ENCODE assay signal across 15 cellular contexts in the genomic region with DNA sequence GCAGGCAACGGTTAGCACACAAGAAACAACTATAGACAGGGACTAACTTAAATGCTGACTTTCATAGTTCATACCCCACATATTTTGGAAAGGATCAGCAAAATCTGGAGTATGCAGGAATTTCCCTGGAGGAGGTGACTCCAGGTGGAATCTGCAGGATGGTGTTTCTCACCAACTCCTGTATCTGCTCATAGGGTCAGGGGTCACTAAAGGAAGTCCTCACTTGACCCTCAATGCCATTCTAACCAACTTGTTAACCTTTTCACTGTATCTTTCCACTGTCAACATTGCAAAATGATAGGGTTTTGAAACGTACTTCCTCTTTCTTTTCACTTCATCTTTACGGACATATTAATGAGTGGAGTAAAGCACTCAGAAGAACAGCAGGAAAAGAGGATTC.
DNase-seq lines count a peak whose midpoint lies in the region; ATAC-seq and TF ChIP-seq lines count a peak whose summit lies in the region.
"Had no signal": no experiment of that assay in that cellular context is flagged by ENCODE, and none has a peak within 500 bp of the region (broad histone marks: within the 10 kb centered on the region; RNA-seq: fewer than 3 reads in every experiment).

No MANE protein-coding gene starts in this region.

- H3K27me3 ChIP-seq in thymus (ENCODE audit: control insufficient read depth, insufficient read depth) (no peaks in the 10 kb centered on the region), thyroid gland (no peaks in the 10 kb centered on the region)
- H3K27me3 ChIP-seq: brain microvascular endothelial cell had no signal

- H3K27me3 Mint-ChIP-seq in activated CD8-positive, alpha-beta memory T cell treated with anti-CD3 and anti-CD28 coated beads, Interleukin-2, amount 10 ng/mL, durations not matched to agents 7 days and 5 days, result peaks cover 3% of the 10 kb centered on the region
- H3K27me3 Mint-ChIP-seq in activated T-helper 2 cell treated with anti-CD3 and anti-CD28 coated beads, Interferon-gamma antibody, Interleukin-2, Interleukin-4, amounts not matched to agents 10 μg/mL and 5 μg/mL and 100 μg/mL, durations not matched to agents 14 hours and 24 hours and 36 hours (ENCODE audit: low read depth), result no peaks in the 10 kb centered on the region

- H3K36me3 ChIP-seq in thymus (ENCODE audit: control insufficient read depth, insufficient read depth) (no peaks in the 10 kb centered on the region), thyroid gland (no peaks in the 10 kb centered on the region)
- H3K36me3 ChIP-seq: brain microvascular endothelial cell had no signal

- H3K9me3 Mint-ChIP-seq in activated CD8-positive, alpha-beta memory T cell treated with anti-CD3 and anti-CD28 coated beads, Interleukin-2, amount 10 ng/mL, durations not matched to agents 7 days and 5 days (ENCODE audit: low read depth), result no peaks in the 10 kb centered on the region
- H3K9me3 Mint-ChIP-seq in activated T-helper 2 cell treated with anti-CD3 and anti-CD28 coated beads, Interferon-gamma antibody, Interleukin-2, Interleukin-4, amounts not matched to agents 10 μg/mL and 5 μg/mL and 100 μg/mL, durations not matched to agents 14 hours and 24 hours and 36 hours, result peaks cover 10% of the 10 kb centered on the region

- H3K4me3 ChIP-seq in thymus (ENCODE audit: low read length), result no peak overlapping the region
- no peak overlapping the region for H3K4me3 ChIP-seq in thyroid gland (replicated peaks in 1 of 3)

- no peaks in the 10 kb centered on the region for H3K9me3 ChIP-seq in thymus (ENCODE audit: control insufficient read depth)
- H3K9me3 ChIP-seq in thyroid gland, result no peaks in the 10 kb centered on the region

- peak; percentile 27 for DNase-seq in activated CD8-positive, alpha-beta memory T cell treated with anti-CD3 and anti-CD28 coated beads, Interleukin-2, amount 10 ng/mL, durations not matched to agents 7 days and 5 days
- no peak for DNase-seq in activated CD8-positive, alpha-beta memory T cell treated with anti-CD3 and anti-CD28 coated beads, Interleukin-2, amount 50 U/mL, for 48 hours
- peak; percentile 94 for DNase-seq in NOMO-1 treated with DMSO at 0.1 percent for 48 hours (lab: John Stamatoyannopoulos, UW; ENCODE audit: unreplicated experiment)
- DNase-seq in activated T-helper 2 cell treated with anti-CD3 and anti-CD28 coated beads, Interferon-gamma antibody, Interleukin-2, Interleukin-4, amounts not matched to agents 10 μg/mL and 5 μg/mL and 100 μg/mL, durations not matched to agents 14 hours and 24 hours and 36 hours (ENCODE audit: low spot score), result no peak
- DNase-seq in germinal center (ENCODE audit: low spot score), result no peak
- no peak for DNase-seq in EL
- DNase-seq in thyroid gland, result no peak
- DNase-seq: ACHN; activated CD4-positive, alpha-beta T cell treated with anti-CD3 and anti-CD28 coated beads, Interleukin-2, amount 50 U/mL, for 4 hours; brain microvascular endothelial cell; effector CD4-positive, alpha-beta T cell; mammary epithelial cell; MM.1S; stimulated activated naive CD8-positive, alpha-beta T cell treated with anti-CD3 and anti-CD28 coated beads, Interleukin-15, Interleukin-2, amounts not matched to agents 100 U/mL and 50 U/mL, for 24 hours had no signal

- no peak for TF ChIP-seq CTCF in thyroid gland (IDR thresholded peaks at IDR 0.05)

- TF ChIP-seq POLR2A in thyroid gland (IDR thresholded peaks at IDR 0.05), result no peak

- no peak for ATAC-seq in activated CD8-positive, alpha-beta memory T cell treated with anti-CD3 and anti-CD28 coated beads, Interleukin-2, amount 10 ng/mL, durations not matched to agents 7 days and 5 days
- ATAC-seq: stimulated activated naive CD8-positive, alpha-beta T cell treated with anti-CD3 and anti-CD28 coated beads, Interleukin-15, Interleukin-2, amounts not matched to agents 100 U/mL and 50 U/mL, for 24 hours had no signal

- no peak overlapping the region for H3K4me3 Mint-ChIP-seq in activated CD8-positive, alpha-beta memory T cell treated with anti-CD3 and anti-CD28 coated beads, Interleukin-2, amount 10 ng/mL, durations not matched to agents 7 days and 5 days
- no peak overlapping the region for H3K4me3 Mint-ChIP-seq in activated T-helper 2 cell treated with anti-CD3 and anti-CD28 coated beads, Interferon-gamma antibody, Interleukin-2, Interleukin-4, amounts not matched to agents 10 μg/mL and 5 μg/mL and 100 μg/mL, durations not matched to agents 14 hours and 24 hours and 36 hours (ENCODE audit: low read depth)

- H3K4me1 ChIP-seq in thymus (ENCODE audit: control insufficient read depth, insufficient read depth, low read length), result peaks cover 55% of the 10 kb centered on the region
- H3K4me1 ChIP-seq in thyroid gland, result no peaks in the 10 kb centered on the region

- CTCF ChIA-PET in activated CD8-positive, alpha-beta memory T cell treated with anti-CD3 and anti-CD28 coated beads, Interleukin-2, amount 10 ng/mL, durations not matched to agents 7 days and 5 days (lab: Charles Lee), result interaction anchor here (1.2 kb wide), 1 partner anchor 59 kb away, joined by 3 read pairs; no protein-coding TSS in a partner anchor

- intact Hi-C loops in activated T-helper 2 cell treated with anti-CD3 and anti-CD28 coated beads, Interferon-gamma antibody, Interleukin-2, Interleukin-4, amounts not matched to agents 10 μg/mL and 5 μg/mL and 100 μg/mL, durations not matched to agents 14 hours and 24 hours and 36 hours (cut with micrococcal nuclease), result loop anchor here (5.0 to 10.0 kb wide), 2 partner anchors 583 to 790 kb away; a partner anchor contains a TSS
- intact Hi-C loops in thyroid gland (cut with DNase I), result no loop called here

- no peak overlapping the region for H3K27ac Mint-ChIP-seq in activated CD8-positive, alpha-beta memory T cell treated with anti-CD3 and anti-CD28 coated beads, Interleukin-2, amount 10 ng/mL, durations not matched to agents 7 days and 5 days
- H3K27ac Mint-ChIP-seq in activated T-helper 2 cell treated with anti-CD3 and anti-CD28 coated beads, Interferon-gamma antibody, Interleukin-2, Interleukin-4, amounts not matched to agents 10 μg/mL and 5 μg/mL and 100 μg/mL, durations not matched to agents 14 hours and 24 hours and 36 hours, result peak overlapping the region; percentile 77

- WGBS in thymus, result 71% methylated on average over 3 of the region's 3 CpGs
- 84 to 94% methylated on average over 3 of the region's 3 CpGs for WGBS in thyroid gland, 2 donors

- peak overlapping the region; percentile 8 for H3K27ac ChIP-seq in thymus (ENCODE audit: low read depth)
- no peak overlapping the region for H3K27ac ChIP-seq in thyroid gland
- H3K27ac ChIP-seq: brain microvascular endothelial cell had no signal

- H3K36me3 Mint-ChIP-seq in activated CD8-positive, alpha-beta memory T cell treated with anti-CD3 and anti-CD28 coated beads, Interleukin-2, amount 10 ng/mL, durations not matched to agents 7 days and 5 days, result peaks cover 1% of the 10 kb centered on the region
- H3K36me3 Mint-ChIP-seq in activated T-helper 2 cell treated with anti-CD3 and anti-CD28 coated beads, Interferon-gamma antibody, Interleukin-2, Interleukin-4, amounts not matched to agents 10 μg/mL and 5 μg/mL and 100 μg/mL, durations not matched to agents 14 hours and 24 hours and 36 hours (ENCODE audit: low read depth), result peaks cover 23% of the 10 kb centered on the region

- peaks cover 55% of the 10 kb centered on the region for H3K4me1 Mint-ChIP-seq in activated CD8-positive, alpha-beta memory T cell treated with anti-CD3 and anti-CD28 coated beads, Interleukin-2, amount 10 ng/mL, durations not matched to agents 7 days and 5 days
- H3K4me1 Mint-ChIP-seq in activated T-helper 2 cell treated with anti-CD3 and anti-CD28 coated beads, Interferon-gamma antibody, Interleukin-2, Interleukin-4, amounts not matched to agents 10 μg/mL and 5 μg/mL and 100 μg/mL, durations not matched to agents 14 hours and 24 hours and 36 hours (ENCODE audit: low read depth), result peaks cover 70% of the 10 kb centered on the region

Comparison
In these comparisons a context has a peak if more than half of its experiments do, and no peak if none do; other contexts are left out.
1. DNase-seq: peak in activated CD8-positive, alpha-beta memory T cell treated with anti-CD3 and anti-CD28 coated beads, Interleukin-2, amount 10 ng/mL, durations not matched to agents 7 days and 5 days (single experiment) and NOMO-1 treated with DMSO at 0.1 percent for 48 hours (single experiment); none in activated CD8-positive, alpha-beta memory T cell treated with anti-CD3 and anti-CD28 coated beads, Interleukin-2, amount 50 U/mL, for 48 hours (single experiment), activated T-helper 2 cell treated with anti-CD3 and anti-CD28 coated beads, Interferon-gamma antibody, Interleukin-2, Interleukin-4, amounts not matched to agents 10 μg/mL and 5 μg/mL and 100 μg/mL, durations not matched to agents 14 hours and 24 hours and 36 hours (single experiment), germinal center (single experiment), EL (single experiment) and thyroid gland (0 of 2).